Comparison of ENCODE assay signal across 16 cellular contexts in the genomic region with DNA sequence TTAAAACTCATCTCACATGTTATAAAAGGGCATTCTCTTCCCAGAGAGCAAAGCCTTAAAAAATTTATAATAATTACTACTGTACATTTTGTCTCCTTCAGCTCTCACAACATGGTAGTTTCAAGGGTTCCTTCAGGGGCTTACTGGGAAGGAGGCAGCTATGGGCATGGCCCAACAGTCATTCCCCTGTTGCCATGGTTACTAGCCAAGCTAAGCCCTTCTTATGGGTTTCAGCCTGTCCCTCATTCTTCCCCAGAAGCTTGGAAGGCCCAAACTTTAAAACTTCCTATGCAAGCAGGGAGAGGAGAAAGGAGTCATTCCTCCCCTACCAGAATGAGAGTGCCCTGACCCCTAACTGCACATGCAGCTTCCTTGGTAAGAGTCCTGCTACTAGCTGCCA.
"Had no signal": no experiment of that assay in that cellular context is flagged by ENCODE, and none has a peak within 500 bp of the region (broad histone marks: within the 10 kb centered on the region; RNA-seq: fewer than 3 reads in every experiment).

No MANE protein-coding gene starts in this region.

- ATAC-seq: activated naive CD8-positive, alpha-beta T cell treated with anti-CD3 and anti-CD28 coated beads, Interleukin-2, amount 50 U/mL, for 24 hours; esophagus mucosa; left colon; mucosa of descending colon; naive thymus-derived CD8-positive, alpha-beta T cell; sciatic nerve; stimulated activated memory B cell treated with anti-CD40 and anti-IgM and Interleukin-4, amounts not matched to agents 10 μg/mL and 1 μg/mL and 100 μg/mL, for 72 hours had no signal

- H3K9me3 ChIP-seq: ascending aorta, mucosa of descending colon, tibial artery had no signal

- H3K27me3 ChIP-seq: ascending aorta, spleen, tibial artery had no signal

- H3K27ac ChIP-seq: ascending aorta, spleen, tibial artery had no signal

- DNase-seq: activated B cell treated with CpG ODN at 0.5 μM for 24 hours; activated CD4-positive, alpha-beta T cell treated with anti-CD3 and anti-CD28 coated beads, Interleukin-2, amount 10 ng/mL, durations not matched to agents 24 days and 14 days; activated naive CD4-positive, alpha-beta T cell treated with Interleukin-2 at 50 U/mL for 16 hours; activated naive CD8-positive, alpha-beta T cell treated with anti-CD3 and anti-CD28 coated beads, Interleukin-2, amount 50 U/mL, for 24 hours; hypothalamus; left colon; mucosa of descending colon; naive thymus-derived CD8-positive, alpha-beta T cell; occipital lobe; spleen; stimulated activated CD4-positive, alpha-beta T cell treated with anti-CD3 and anti-CD28 coated beads, Interleukin-1b, Interleukin-23, amount 100 ng/mL, for 48 hours; tibial artery had no signal

- H3K4me3 ChIP-seq: ascending aorta, mucosa of descending colon, spleen, tibial artery had no signal

- H3K4me1 ChIP-seq: ascending aorta, spleen, tibial artery had no signal

- H3K36me3 ChIP-seq: ascending aorta, spleen, tibial artery had no signal
